ENCODE assay signal across 14 cellular contexts in the genomic region with DNA sequence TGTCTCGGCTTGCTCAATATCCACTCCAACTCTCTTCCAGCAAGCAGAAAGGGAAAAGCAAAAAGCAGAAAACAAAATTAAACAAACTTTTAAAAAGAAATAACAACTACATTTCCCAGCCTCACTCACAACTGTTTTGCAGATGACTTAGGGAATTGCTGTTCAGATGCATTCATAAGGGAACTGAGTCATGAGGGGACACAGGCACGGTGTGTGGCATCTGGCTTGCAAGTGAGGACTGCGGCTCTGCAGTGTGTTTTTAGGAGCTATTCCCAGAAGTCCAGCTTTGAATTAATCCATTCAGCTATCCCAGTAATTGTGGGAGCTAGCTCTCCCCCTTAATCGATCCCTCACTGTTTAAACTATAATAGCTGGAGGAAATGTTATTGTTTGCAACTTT. TPM values are rescaled to one million over a fixed set of nuclear protein-coding genes. Genes with fewer than 3 reads are reported as not detected.
"Had no signal": no experiment of that assay in that cellular context is flagged by ENCODE, and none has a peak within 500 bp of the region (broad histone marks: within the 10 kb centered on the region; RNA-seq: fewer than 3 reads in every experiment).

No MANE protein-coding gene starts in this region.

- H3K27ac Mint-ChIP-seq: activated CD4-positive, alpha-beta T cell treated with anti-CD3 and anti-CD28 coated beads, Interleukin-2, amount 10 ng/mL, durations not matched to agents 7 days and 5 days; activated T-helper 1 cell treated with anti-CD3 and anti-CD28 coated beads, Interleukin-12 subunit alpha, Interleukin-12 subunit beta, Interleukin-2, Interleukin-4 antibody, amounts not matched to agents 30 ng/mL and 10 ng/mL and 1 ng/mL, durations not matched to agents 14 hours and 24 hours and 36 hours; naive B cell; stimulated activated memory B cell treated with anti-CD40 and anti-IgM and Interleukin-4, amounts not matched to agents 10 μg/mL and 1 μg/mL and 100 μg/mL, for 72 hours had no signal

- H3K4me3 Mint-ChIP-seq: activated CD4-positive, alpha-beta T cell treated with anti-CD3 and anti-CD28 coated beads, Interleukin-2, amount 10 ng/mL, durations not matched to agents 7 days and 5 days; activated T-helper 1 cell treated with anti-CD3 and anti-CD28 coated beads, Interleukin-12 subunit alpha, Interleukin-12 subunit beta, Interleukin-2, Interleukin-4 antibody, amounts not matched to agents 30 ng/mL and 10 ng/mL and 1 ng/mL, durations not matched to agents 14 hours and 24 hours and 36 hours; naive B cell; stimulated activated memory B cell treated with anti-CD40 and anti-IgM and Interleukin-4, amounts not matched to agents 10 μg/mL and 1 μg/mL and 100 μg/mL, for 72 hours had no signal

- H3K36me3 ChIP-seq: lower lobe of right lung, thyroid gland had no signal

- H3K4me1 ChIP-seq: lower lobe of right lung, thyroid gland had no signal

- H3K36me3 Mint-ChIP-seq: naive B cell; stimulated activated memory B cell treated with anti-CD40 and anti-IgM and Interleukin-4, amounts not matched to agents 10 μg/mL and 1 μg/mL and 100 μg/mL, for 72 hours had no signal

- H3K9me3 ChIP-seq: lower lobe of right lung, thyroid gland had no signal

- H3K27me3 Mint-ChIP-seq: activated CD4-positive, alpha-beta T cell treated with anti-CD3 and anti-CD28 coated beads, Interleukin-2, amount 10 ng/mL, durations not matched to agents 7 days and 5 days; naive B cell; stimulated activated memory B cell treated with anti-CD40 and anti-IgM and Interleukin-4, amounts not matched to agents 10 μg/mL and 1 μg/mL and 100 μg/mL, for 72 hours had no signal

- H3K9ac ChIP-seq: parathyroid adenoma had no signal

- H3K27ac ChIP-seq: lower lobe of right lung, parathyroid adenoma, thyroid gland had no signal

- H2AFZ ChIP-seq: parathyroid adenoma had no signal

- H3K4me3 ChIP-seq: lower lobe of right lung, thyroid gland had no signal

- DNase-seq: activated CD4-positive, alpha-beta T cell treated with anti-CD3 and anti-CD28 coated beads, Interleukin-2, amount 10 ng/mL, durations not matched to agents 7 days and 5 days; activated CD8-positive, alpha-beta memory T cell treated with anti-CD3 and anti-CD28 coated beads for 24 hours; activated naive CD4-positive, alpha-beta T cell; glutamatergic neuron; left cardiac atrium; lower lobe of right lung; naive B cell; stimulated activated CD4-positive, alpha-beta T cell treated with anti-CD3 and anti-CD28 coated beads, Interleukin-2, amount 100 ng/mL, for 48 hours; thyroid gland had no signal

- H3K27me3 ChIP-seq: thyroid gland had no signal

- H3K4me1 Mint-ChIP-seq: activated CD4-positive, alpha-beta T cell treated with anti-CD3 and anti-CD28 coated beads, Interleukin-2, amount 10 ng/mL, durations not matched to agents 7 days and 5 days; naive B cell; stimulated activated memory B cell treated with anti-CD40 and anti-IgM and Interleukin-4, amounts not matched to agents 10 μg/mL and 1 μg/mL and 100 μg/mL, for 72 hours had no signal

- H3K9me3 Mint-ChIP-seq: stimulated activated memory B cell treated with anti-CD40 and anti-IgM and Interleukin-4, amounts not matched to agents 10 μg/mL and 1 μg/mL and 100 μg/mL, for 72 hours had no signal

RNA-seq across cellular contexts. Expression of gene PTN, which starts 30.3 kb away (rescaled TPM):
- total RNA-seq: activated CD4-positive, alpha-beta T cell treated with anti-CD3 and anti-CD28 coated beads, Interleukin-2, amount 10 ng/mL, durations not matched to agents 7 days and 5 days; activated T-helper 1 cell treated with anti-CD3 and anti-CD28 coated beads, Interleukin-12 subunit alpha, Interleukin-12 subunit beta, Interleukin-2, Interleukin-4 antibody, amounts not matched to agents 30 ng/mL and 10 ng/mL and 1 ng/mL, durations not matched to agents 14 hours and 24 hours and 36 hours; dermis microvascular lymphatic vessel endothelial cell; mononuclear cell had no signal
